Comparison of ENCODE assay signal across 8 cellular contexts in the genomic region with DNA sequence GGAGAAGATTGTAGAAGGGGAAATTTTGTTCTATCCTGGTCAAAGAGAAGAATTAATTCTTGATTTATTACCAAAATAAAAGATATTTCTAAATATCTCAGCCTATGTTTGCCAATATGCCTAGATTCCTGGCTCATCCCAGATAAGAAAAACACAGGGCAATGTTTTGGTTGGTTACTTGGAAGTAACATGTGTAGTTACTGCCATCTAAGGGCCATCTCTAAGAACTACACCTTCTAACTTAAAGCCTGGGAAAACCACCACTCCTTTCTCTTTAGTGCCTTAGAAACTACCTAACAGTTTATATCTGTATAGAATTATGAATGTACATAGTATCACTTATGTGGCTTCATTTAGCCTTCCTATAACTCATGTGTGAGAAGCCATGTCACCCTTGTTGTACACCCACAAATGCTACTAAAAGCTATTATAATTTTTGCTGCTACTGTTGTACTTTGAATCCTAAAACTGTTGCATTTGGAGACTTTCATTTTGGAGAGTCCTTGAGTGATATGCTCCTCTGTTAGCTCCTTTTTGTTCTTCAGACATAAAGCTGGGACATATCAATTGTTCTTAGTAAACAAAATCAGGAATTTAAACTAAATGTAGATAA. TPM values are rescaled to one million over a fixed set of nuclear protein-coding genes. Genes with fewer than 3 reads are reported as not detected.
DNase-seq lines count a peak whose midpoint lies in the region; ATAC-seq and FAIRE-seq lines count a peak whose summit lies in the region.

No MANE protein-coding gene starts in this region.

- peaks cover 45% of the 10 kb centered on the region for H3K36me3 Mint-ChIP-seq in activated CD4-positive, alpha-beta T cell treated with anti-CD3 and anti-CD28 coated beads, Interleukin-2, amount 10 ng/mL, durations not matched to agents 24 days and 14 days (ENCODE audit: low read depth)

- peaks cover 35% of the 10 kb centered on the region for H3K4me1 Mint-ChIP-seq in activated CD4-positive, alpha-beta T cell treated with anti-CD3 and anti-CD28 coated beads, Interleukin-2, amount 10 ng/mL, durations not matched to agents 24 days and 14 days

- peak overlapping the region; percentile 58 for H3K27ac Mint-ChIP-seq in activated CD4-positive, alpha-beta T cell treated with anti-CD3 and anti-CD28 coated beads, Interleukin-2, amount 10 ng/mL, durations not matched to agents 24 days and 14 days

- intact Hi-C loops in activated CD4-positive, alpha-beta T cell treated with anti-CD3 and anti-CD28 coated beads, Interleukin-2, amount 10 ng/mL, durations not matched to agents 24 days and 14 days (cut with micrococcal nuclease): loop anchor here (1.0 to 10.0 kb wide), 3 partner anchors 566 to 869 kb away; a partner anchor contains a TSS

- peaks cover 1% of the 10 kb centered on the region for H3K27me3 Mint-ChIP-seq in activated CD4-positive, alpha-beta T cell treated with anti-CD3 and anti-CD28 coated beads, Interleukin-2, amount 10 ng/mL, durations not matched to agents 24 days and 14 days

- H3K4me3 Mint-ChIP-seq in activated CD4-positive, alpha-beta T cell treated with anti-CD3 and anti-CD28 coated beads, Interleukin-2, amount 10 ng/mL, durations not matched to agents 24 days and 14 days: peak overlapping the region; percentile 49

- FAIRE-seq in TTC549 (lab: Jason Lieb, UNC): peak; percentile 99

- H3K9me3 Mint-ChIP-seq in activated CD4-positive, alpha-beta T cell treated with anti-CD3 and anti-CD28 coated beads, Interleukin-2, amount 10 ng/mL, durations not matched to agents 24 days and 14 days: no peaks in the 10 kb centered on the region

- no peak for ATAC-seq in GM21825 (IDR thresholded peaks at IDR 0.05; ENCODE audit: unreplicated experiment)
- ATAC-seq in HG02571 (IDR thresholded peaks at IDR 0.05; ENCODE audit: unreplicated experiment): no peak

- DNase-seq in activated CD4-positive, alpha-beta T cell treated with anti-CD3 and anti-CD28 coated beads, Interleukin-2, amount 10 ng/mL, durations not matched to agents 24 days and 14 days: peak; percentile 69
- DNase-seq in activated CD4-positive, alpha-beta T cell treated with anti-CD3 and anti-CD28 coated beads for 4 hours: no peak
- DNase-seq in NCI-H1694 (lab: John Stamatoyannopoulos, UW): peak; percentile 51
- DNase-seq in fibroblast of the conjunctiva (ENCODE audit: low read depth): peak; percentile 77
- peak; percentile 48 for DNase-seq in non-pigmented ciliary epithelial cell (ENCODE audit: low read depth)

RNA-seq across cellular contexts. Expression of a gene that starts 4.5 kb away (rescaled TPM):
- 75.9 and 80.1 TPM in 2 replicates for total RNA-seq in activated CD4-positive, alpha-beta T cell treated with anti-CD3 and anti-CD28 coated beads, Interleukin-2, amount 10 ng/mL, durations not matched to agents 24 days and 14 days

Comparison
In these comparisons a context has a peak if more than half of its experiments do, and no peak if none do; other contexts are left out.
1. DNase-seq: peak in activated CD4-positive, alpha-beta T cell treated with anti-CD3 and anti-CD28 coated beads, Interleukin-2, amount 10 ng/mL, durations not matched to agents 24 days and 14 days (single experiment), NCI-H1694 (single experiment), fibroblast of the conjunctiva (single experiment) and non-pigmented ciliary epithelial cell (single experiment); none in activated CD4-positive, alpha-beta T cell treated with anti-CD3 and anti-CD28 coated beads for 4 hours (0 of 2).